ENCODE assay signal across 8 cellular contexts in the genomic region with DNA sequence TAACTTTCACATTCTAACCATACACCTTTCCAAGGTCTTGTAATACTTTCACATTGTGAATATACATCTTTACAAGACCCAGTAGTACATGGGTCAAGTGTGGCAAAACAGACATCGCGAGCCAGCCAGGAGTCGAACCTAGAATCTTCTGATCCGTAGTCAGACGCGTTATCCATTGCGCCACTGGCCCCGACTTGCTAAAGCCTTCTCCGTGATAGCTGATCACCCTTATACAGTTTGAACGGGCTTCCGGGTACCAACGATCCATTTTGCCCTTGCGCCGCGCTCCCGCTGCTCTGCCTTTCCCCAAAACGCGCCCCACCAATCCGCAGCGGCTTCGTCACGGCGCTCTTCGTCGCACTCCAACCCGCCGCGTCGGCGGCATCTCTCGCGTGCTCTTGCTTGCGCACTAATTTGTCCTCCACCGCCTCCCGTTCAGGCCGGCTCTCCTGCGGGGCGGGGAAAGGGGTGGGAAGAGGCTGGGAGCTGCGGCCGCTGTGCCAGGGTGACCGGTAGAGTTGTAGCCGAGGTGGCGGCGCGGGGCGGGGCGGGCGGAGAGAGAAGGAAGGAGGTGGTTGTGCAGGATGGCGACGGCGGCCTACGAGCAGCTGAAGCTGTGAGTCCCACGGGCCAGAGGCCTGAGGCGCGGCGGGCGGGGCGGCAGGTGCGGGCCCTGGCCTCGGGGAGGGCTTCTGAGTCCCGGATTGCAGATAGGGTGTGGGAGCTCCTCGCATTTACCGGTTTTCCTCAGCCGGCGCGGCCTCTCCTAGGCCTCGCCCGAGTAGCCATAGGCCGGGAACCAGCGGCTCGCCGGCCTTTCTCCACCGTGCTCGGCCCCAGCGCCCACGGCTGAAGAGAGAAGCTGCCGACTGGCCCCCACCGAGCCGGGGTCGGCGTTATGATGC. TPM values are rescaled to one million over a fixed set of nuclear protein-coding genes. Genes with fewer than 3 reads are reported as not detected.
DNase-seq lines count a peak whose midpoint lies in the region; ATAC-seq and TF ChIP-seq lines count a peak whose summit lies in the region.

A gene with protein sequence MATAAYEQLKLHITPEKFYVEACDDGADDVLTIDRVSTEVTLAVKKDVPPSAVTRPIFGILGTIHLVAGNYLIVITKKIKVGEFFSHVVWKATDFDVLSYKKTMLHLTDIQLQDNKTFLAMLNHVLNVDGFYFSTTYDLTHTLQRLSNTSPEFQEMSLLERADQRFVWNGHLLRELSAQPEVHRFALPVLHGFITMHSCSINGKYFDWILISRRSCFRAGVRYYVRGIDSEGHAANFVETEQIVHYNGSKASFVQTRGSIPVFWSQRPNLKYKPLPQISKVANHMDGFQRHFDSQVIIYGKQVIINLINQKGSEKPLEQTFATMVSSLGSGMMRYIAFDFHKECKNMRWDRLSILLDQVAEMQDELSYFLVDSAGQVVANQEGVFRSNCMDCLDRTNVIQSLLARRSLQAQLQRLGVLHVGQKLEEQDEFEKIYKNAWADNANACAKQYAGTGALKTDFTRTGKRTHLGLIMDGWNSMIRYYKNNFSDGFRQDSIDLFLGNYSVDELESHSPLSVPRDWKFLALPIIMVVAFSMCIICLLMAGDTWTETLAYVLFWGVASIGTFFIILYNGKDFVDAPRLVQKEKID (plus strand): TSS at position 515 of the 905 bp plus-strand sequence. CDS start 70 bp downstream, at position 585.

- H3K27ac ChIP-seq in OCI-LY3 (ENCODE audit: low read length): peak within 1 kb of the TSS; percentile 73

- peak; percentile 82 for ATAC-seq in GM21515 (IDR thresholded peaks at IDR 0.05; ENCODE audit: unreplicated experiment)

- H3K79me2 ChIP-seq in OCI-LY3 (ENCODE audit: low read length): peaks cover 49% of the 10 kb centered on the region

- DNase-seq in D341Med (ENCODE audit: low spot score) (peak; percentile 92), HuH-7 (ENCODE audit: low spot score) (peak; percentile 86), endothelial cell (ENCODE audit: low spot score) (peak; percentile 93), mesothelial cell of epicardium (ENCODE audit: low spot score in 2 of 2, unreplicated experiment in 2 of 2) (peak; percentile 93 to 99)
- DNase-seq in activated CD8-positive, alpha-beta memory T cell treated with anti-CD3 and anti-CD28 coated beads, Interleukin-2, amount 50 U/mL, for 48 hours: peak; percentile 100
- peak; percentile 97 to 98 for DNase-seq in stimulated activated CD8-positive, alpha-beta memory T cell treated with anti-CD3 and anti-CD28 coated beads, Interleukin-15, amount 100 ng/mL, for 48 hours (ENCODE audit: low read depth in 2 of 2)

- no peak for TF ChIP-seq CTCF in OCI-LY3 (IDR thresholded peaks at IDR 0.05; ENCODE audit: low read depth, low read length)
- no peak for TF ChIP-seq CTCF in endothelial cell (IDR thresholded peaks at IDR 0.05; ENCODE audit: unreplicated experiment)
- TF ChIP-seq CTCF in mesothelial cell of epicardium (IDR thresholded peaks at IDR 0.05; ENCODE audit: unreplicated experiment): no peak

- peak within 1 kb of the TSS; percentile 90 for H3K4me2 ChIP-seq in OCI-LY3 (ENCODE audit: low read length)

- H3K4me3 ChIP-seq in OCI-LY3 (ENCODE audit: low read length): peak within 1 kb of the TSS; percentile 85

- H3K36me3 Mint-ChIP-seq in endothelial cell (ENCODE audit: low read depth, unreplicated experiment) (peaks cover 4% of the 10 kb centered on the region), mesothelial cell of epicardium (no peaks in the 10 kb centered on the region)

- H4K20me1 ChIP-seq in OCI-LY3 (ENCODE audit: insufficient read depth, low read length): peaks cover 27% of the 10 kb centered on the region

- H3K27ac Mint-ChIP-seq in endothelial cell (ENCODE audit: unreplicated experiment): peak within 1 kb of the TSS; percentile 97
- peak within 1 kb of the TSS; percentile 99 for H3K27ac Mint-ChIP-seq in mesothelial cell of epicardium

- no peaks in the 10 kb centered on the region for H3K9me3 ChIP-seq in OCI-LY3 (ENCODE audit: insufficient read depth, low read length)

- H3K9me3 Mint-ChIP-seq in endothelial cell (ENCODE audit: unreplicated experiment) (no peaks in the 10 kb centered on the region), mesothelial cell of epicardium (no peaks in the 10 kb centered on the region)

- peak within 1 kb of the TSS; percentile 94 for H3K4me3 Mint-ChIP-seq in endothelial cell (ENCODE audit: unreplicated experiment)
- H3K4me3 Mint-ChIP-seq in mesothelial cell of epicardium: peak within 1 kb of the TSS; percentile 89

- H3K4me1 Mint-ChIP-seq in endothelial cell (ENCODE audit: unreplicated experiment): peaks cover 34% of the 10 kb centered on the region
- peaks cover 47% of the 10 kb centered on the region for H3K4me1 Mint-ChIP-seq in mesothelial cell of epicardium

- H3K27me3 Mint-ChIP-seq in endothelial cell (ENCODE audit: unreplicated experiment): peaks cover 11% of the 10 kb centered on the region
- peaks cover 8% of the 10 kb centered on the region for H3K27me3 Mint-ChIP-seq in mesothelial cell of epicardium (ENCODE audit: low read depth)

- peaks cover 19% of the 10 kb centered on the region for H3K4me1 ChIP-seq in OCI-LY3 (ENCODE audit: low read length)

- peak within 1 kb of the TSS; percentile 86 for H3K9ac ChIP-seq in OCI-LY3 (ENCODE audit: low read length)

- H2AFZ ChIP-seq in OCI-LY3 (ENCODE audit: low read depth, low read length): peak within 1 kb of the TSS; percentile 78

- H3K36me3 ChIP-seq in OCI-LY3 (replicated peaks; ENCODE audit: low read depth, low read length): peaks cover 10% of the 10 kb centered on the region

- no peaks in the 10 kb centered on the region for H3K27me3 ChIP-seq in OCI-LY3 (ENCODE audit: low read depth, low read length)

RNA-seq across cellular contexts. Expression of the gene that starts here (rescaled TPM):
- total RNA-seq in endothelial cell (ENCODE audit: unreplicated experiment): 46.8 TPM
- total RNA-seq in mesothelial cell of epicardium: 50.5 to 54.6 TPM (median 51.8 TPM) in 3 replicates

Comparison
In these comparisons a context has a peak if more than half of its experiments do, and no peak if none do; other contexts are left out.
1. Peak in every context shown above with its lines: DNase-seq, ATAC-seq, H3K4me3 ChIP-seq and H3K27ac ChIP-seq.